8 cellular contexts compared by ENCODE assay signal in genomic region chr5:179559280-179560252, GRCh38. TPM values are rescaled to one million over a fixed set of nuclear protein-coding genes. Genes with fewer than 3 reads are reported as not detected.
DNase-seq lines count a peak whose midpoint lies in the region; ATAC-seq and TF ChIP-seq lines count a peak whose summit lies in the region.

No MANE protein-coding gene starts in this region.

- H3K4me3 Mint-ChIP-seq in CD14-positive monocyte (peak overlapping the region; percentile 87 to 94), neural progenitor cell (peak overlapping the region; percentile 98)

- TF ChIP-seq CTCF in CD14-positive monocyte (IDR thresholded peaks at IDR 0.05) (no peak), neural progenitor cell (IDR thresholded peaks at IDR 0.05) (no peak), stomach (IDR thresholded peaks at IDR 0.05) (no peak)

- H3K4me3 ChIP-seq in neural progenitor cell (peak overlapping the region; percentile 61), stomach (peak overlapping the region; percentile 49 to 71 (median 63))

- peaks cover 30% of the 10 kb centered on the region for H3F3A ChIP-seq in neural progenitor cell (ENCODE audit: low read depth)

- H3K27me3 Mint-ChIP-seq in CD14-positive monocyte (ENCODE audit: low read depth in 3 of 3) (no peaks in the 10 kb centered on the region), neural progenitor cell (ENCODE audit: insufficient read depth, low read depth) (no peaks in the 10 kb centered on the region)

- H3K4me1 ChIP-seq in neural progenitor cell (peaks cover 10% of the 10 kb centered on the region), stomach (peaks cover 11 to 30% (median 20%) of the 10 kb centered on the region in 4 donors)

- H3K9me3 Mint-ChIP-seq in CD14-positive monocyte (peaks cover 0 to 3% (median 0%) of the 10 kb centered on the region in 7 donors), neural progenitor cell (no peaks in the 10 kb centered on the region)

- H3K36me3 Mint-ChIP-seq in CD14-positive monocyte (peaks cover 27 to 57% of the 10 kb centered on the region in 2 donors), neural progenitor cell (peaks cover 27% of the 10 kb centered on the region)

- peaks cover 60% of the 10 kb centered on the region for H3K79me2 ChIP-seq in neural progenitor cell (ENCODE audit: low read depth)

- no peaks in the 10 kb centered on the region for H3K27me3 ChIP-seq in neural progenitor cell
- no peaks in the 10 kb centered on the region for H3K27me3 ChIP-seq in stomach

- H3K9ac ChIP-seq in neural progenitor cell = peak overlapping the region; percentile 49

- H2AFZ ChIP-seq in neural progenitor cell (replicated peaks) = peak overlapping the region; percentile 53

- intact Hi-C loops in CD14-positive monocyte (cut with micrococcal nuclease) = loop anchor here (10.0 kb wide), 2 partner anchors 65 to 935 kb away; partner anchors contain the start of genes CLK4 (in 1 of the 2) and HNRNPH1 (in 1 of the 2)
- intact Hi-C loops in stomach (cut with DNase I; ENCODE audit: low total_unique reads) = no loop called here

- H3K4me1 Mint-ChIP-seq in CD14-positive monocyte (peaks cover 13% of the 10 kb centered on the region), neural progenitor cell (peaks cover 8% of the 10 kb centered on the region)

- TF ChIP-seq POLR2A in stomach (IDR thresholded peaks at IDR 0.05) = peak in 2 of 4 donors; percentile 70 to 78

- peak overlapping the region; percentile 89 for H3K27ac ChIP-seq in neural progenitor cell
- peak overlapping the region; percentile 85 to 96 (median 86) for H3K27ac ChIP-seq in stomach

- H3K9me3 ChIP-seq in neural progenitor cell (ENCODE audit: low read depth) (no peaks in the 10 kb centered on the region), stomach (no peaks in the 10 kb centered on the region)

- 4 to 9% (median 8%) methylated on average over 39 to 52 of the region's 52 CpGs for WGBS in stomach, 5 donors

- H3K27ac Mint-ChIP-seq in CD14-positive monocyte (peak overlapping the region; percentile 84 to 94 (median 92)), neural progenitor cell (peak overlapping the region; percentile 99)

- DNase-seq in CD14-positive monocyte (ENCODE audit: low spot score) (peak; percentile 97), HK-2 (ENCODE audit: unreplicated experiment) (peak; percentile 94), foreskin melanocyte (peak; percentile 98), neural progenitor cell (ENCODE audit: low spot score) (peak; percentile 99), stomach (peak; percentile 98)
- DNase-seq in activated naive CD4-positive, alpha-beta T cell treated with Interleukin-2 at 50 U/mL for 16 hours = peak; percentile 88

- H3K36me3 ChIP-seq in neural progenitor cell (peaks cover 16% of the 10 kb centered on the region), stomach (peaks cover 26 to 41% (median 37%) of the 10 kb centered on the region in 4 donors)

- TF ChIP-seq EP300 in stomach (IDR thresholded peaks at IDR 0.05) = no peak

- ATAC-seq in GM19452 (IDR thresholded peaks at IDR 0.05; ENCODE audit: unreplicated experiment) = peak; percentile 99

- peak overlapping the region; percentile 92 for H3K4me2 ChIP-seq in neural progenitor cell

- H4K20me1 ChIP-seq in neural progenitor cell (ENCODE audit: low read depth) = no peaks in the 10 kb centered on the region

TF ChIP-seq in PFSK-1, 5 proteins besides CTCF, POLR2A, EP300 and RAD21:
- TF ChIP-seq REST (IDR thresholded peaks at IDR 0.05; ENCODE audit: insufficient read depth in 1 of 2, low read depth in 2 of 2, low read length in 2 of 2) = no peak
- peak; percentile 92 for TF ChIP-seq POLR2AphosphoS5 (IDR thresholded peaks at IDR 0.05; ENCODE audit: low read depth, low read length)
- no peak for TF ChIP-seq SIN3A (IDR thresholded peaks at IDR 0.05; ENCODE audit: borderline replicate concordance, insufficient read depth, low read length)
- peak; percentile 47; the same call in 1 of the 2 replicates for TF ChIP-seq TAF1 (IDR thresholded peaks at IDR 0.05; ENCODE audit: borderline replicate concordance, insufficient read depth, low read length)
- TF ChIP-seq FOXP2 (optimal IDR thresholded peaks at IDR 0.05; ENCODE audit: borderline replicate concordance, extremely low read depth, extremely low read length, insufficient read depth) = no peak
TF ChIP-seq in PFSK-1: peak in this region for 2.

RNA-seq across cellular contexts. Expression of gene RUFY1, which starts 9.2 kb away (rescaled TPM):
- polyA plus RNA-seq in CD14-positive monocyte (10 to 100 TPM; 28.8 to 29.3 TPM), stomach (10 to 100 TPM; 26.0 to 31.7 (median 30.7) TPM)
- polyA plus RNA-seq in PFSK-1 (2012; ENCODE audit: insufficient read length, low read depth) = 51.1 TPM
- total RNA-seq in neural progenitor cell (ENCODE audit: low replicate concordance) (45.0 and 45.8 TPM in 2 replicates), stomach (100 to 1,000 TPM in 2 of 5 donors, 10 to 100 TPM in 3; 36.7 to 128 (median 55.6) TPM)

Comparison
In these comparisons a context has a peak if more than half of its experiments do, and no peak if none do; other contexts are left out.
1. Peak in every context shown above with its lines: DNase-seq, ATAC-seq, H3K4me3 ChIP-seq and H3K27ac ChIP-seq.